9 cellular contexts compared by ENCODE assay signal in the genomic region with DNA sequence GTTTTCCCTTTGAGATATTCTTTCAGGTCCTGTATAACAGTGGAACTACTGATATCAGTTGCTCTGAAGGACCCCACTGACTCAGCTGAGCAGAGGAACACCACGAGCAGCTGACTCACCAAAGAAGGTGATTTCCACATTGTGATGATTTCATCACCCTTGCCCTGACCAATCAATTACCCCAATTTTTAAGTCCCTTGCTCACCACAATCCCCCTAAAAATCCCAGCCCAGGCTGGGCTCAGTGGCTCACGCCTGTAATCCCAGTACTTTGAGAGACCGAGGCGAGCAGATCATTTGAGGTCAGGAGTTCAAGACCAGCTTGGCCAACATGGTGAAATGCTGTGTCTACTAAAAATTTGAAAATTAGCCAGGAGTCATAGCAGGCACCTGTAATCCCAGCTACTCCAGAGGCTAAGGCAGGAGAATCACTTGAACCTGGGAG.
DNase-seq lines count a peak whose midpoint lies in the region; ATAC-seq and TF ChIP-seq lines count a peak whose summit lies in the region.
"Had no signal": no experiment of that assay in that cellular context is flagged by ENCODE, and none has a peak within 500 bp of the region (broad histone marks: within the 10 kb centered on the region; RNA-seq: fewer than 3 reads in every experiment).

No MANE protein-coding gene starts in this region.

- peaks cover 7% of the 10 kb centered on the region for H3K4me1 Mint-ChIP-seq in activated CD8-positive, alpha-beta memory T cell treated with anti-CD3 and anti-CD28 coated beads, Interleukin-2, amount 10 ng/mL, durations not matched to agents 7 days and 5 days
- peaks cover 0 to 28% (median 8%) of the 10 kb centered on the region in 4 donors for H3K4me1 Mint-ChIP-seq in naive thymus-derived CD8-positive, alpha-beta T cell

- DNase-seq in GM13977 (ENCODE audit: low spot score) = peak; percentile 34
- DNase-seq in activated CD8-positive, alpha-beta memory T cell treated with anti-CD3 and anti-CD28 coated beads, Interleukin-2, amount 10 ng/mL, durations not matched to agents 7 days and 5 days = peak; percentile 56
- no peak for DNase-seq in lower lobe of right lung
- no peak for DNase-seq in SHP77 treated with DMSO at 0.1 percent for 48 hours (lab: John Stamatoyannopoulos, UW)
- no peak for DNase-seq in naive thymus-derived CD8-positive, alpha-beta T cell
- no peak for DNase-seq in NCI-H128 (lab: John Stamatoyannopoulos, UW; ENCODE audit: unreplicated experiment)

- intact Hi-C loops in lower lobe of right lung (cut with DNase I) = no loop called here

- CTCF ChIA-PET in activated CD8-positive, alpha-beta memory T cell treated with anti-CD3 and anti-CD28 coated beads, Interleukin-2, amount 10 ng/mL, durations not matched to agents 7 days and 5 days (lab: Charles Lee) = no interaction called here

- no peaks in the 10 kb centered on the region for H3K9me3 ChIP-seq in lower lobe of right lung

- no peak overlapping the region for H3K27ac Mint-ChIP-seq in activated CD8-positive, alpha-beta memory T cell treated with anti-CD3 and anti-CD28 coated beads, Interleukin-2, amount 10 ng/mL, durations not matched to agents 7 days and 5 days
- H3K27ac Mint-ChIP-seq in naive thymus-derived CD8-positive, alpha-beta T cell = peak overlapping the region in 2 of 10 donors; percentile 27 to 49
- H3K27ac Mint-ChIP-seq: IgD-negative memory B cell had no signal

- H3K36me3 ChIP-seq in lower lobe of right lung = no peaks in the 10 kb centered on the region

- TF ChIP-seq CTCF in GM13977 (IDR thresholded peaks at IDR 0.05; ENCODE audit: extremely low read depth, insufficient read depth, missing control alignments) = no peak
- TF ChIP-seq CTCF in lower lobe of right lung (IDR thresholded peaks at IDR 0.05) = no peak

- no peaks in the 10 kb centered on the region for H3K27me3 ChIP-seq in lower lobe of right lung (ENCODE audit: low read depth)

- H3K4me3 ChIP-seq in lower lobe of right lung = no peak overlapping the region

- in situ Hi-C loops in GM13977 (cut with MboI; ENCODE audit: low pct_unique_long_range_greater_than_20kb, low sequenced_read_pairs, unreplicated experiment) = no loop called here

- H3K4me3 Mint-ChIP-seq in activated CD8-positive, alpha-beta memory T cell treated with anti-CD3 and anti-CD28 coated beads, Interleukin-2, amount 10 ng/mL, durations not matched to agents 7 days and 5 days = no peak overlapping the region
- peak overlapping the region in 1 of 10 donors; percentile 6 for H3K4me3 Mint-ChIP-seq in naive thymus-derived CD8-positive, alpha-beta T cell
- H3K4me3 Mint-ChIP-seq: IgD-negative memory B cell had no signal

- peaks cover 5% of the 10 kb centered on the region for H3K4me1 ChIP-seq in lower lobe of right lung

- POLR2A ChIA-PET in naive thymus-derived CD8-positive, alpha-beta T cell (lab: Charles Lee) = no interaction called here

- peak; percentile 64 for ATAC-seq in HG03103 (IDR thresholded peaks at IDR 0.05; ENCODE audit: low read depth, unreplicated experiment)
- peak; percentile 55 for ATAC-seq in activated CD8-positive, alpha-beta memory T cell treated with anti-CD3 and anti-CD28 coated beads, Interleukin-2, amount 10 ng/mL, durations not matched to agents 7 days and 5 days
- peak; percentile 73 to 76 for ATAC-seq in lower lobe of right lung
- ATAC-seq in naive thymus-derived CD8-positive, alpha-beta T cell = no peak
- no peak for ATAC-seq in HG03135 (IDR thresholded peaks at IDR 0.05; ENCODE audit: unreplicated experiment)

- H3K36me3 Mint-ChIP-seq in activated CD8-positive, alpha-beta memory T cell treated with anti-CD3 and anti-CD28 coated beads, Interleukin-2, amount 10 ng/mL, durations not matched to agents 7 days and 5 days = no peaks in the 10 kb centered on the region
- H3K36me3 Mint-ChIP-seq in naive thymus-derived CD8-positive, alpha-beta T cell = no peaks in the 10 kb centered on the region
- H3K36me3 Mint-ChIP-seq: IgD-negative memory B cell had no signal

- H3K27ac ChIP-seq in lower lobe of right lung = no peak overlapping the region

- peaks cover 3% of the 10 kb centered on the region for H3K27me3 Mint-ChIP-seq in activated CD8-positive, alpha-beta memory T cell treated with anti-CD3 and anti-CD28 coated beads, Interleukin-2, amount 10 ng/mL, durations not matched to agents 7 days and 5 days
- no peaks in the 10 kb centered on the region for H3K27me3 Mint-ChIP-seq in naive thymus-derived CD8-positive, alpha-beta T cell
- H3K27me3 Mint-ChIP-seq: IgD-negative memory B cell had no signal

- no peaks in the 10 kb centered on the region for H3K9me3 Mint-ChIP-seq in activated CD8-positive, alpha-beta memory T cell treated with anti-CD3 and anti-CD28 coated beads, Interleukin-2, amount 10 ng/mL, durations not matched to agents 7 days and 5 days (ENCODE audit: low read depth)
- no peaks in the 10 kb centered on the region for H3K9me3 Mint-ChIP-seq in naive thymus-derived CD8-positive, alpha-beta T cell
- H3K9me3 Mint-ChIP-seq: IgD-negative memory B cell had no signal

Comparison
In these comparisons a context has a peak if more than half of its experiments do, and no peak if none do; other contexts are left out.
1. DNase-seq: peak in GM13977 (single experiment) and activated CD8-positive, alpha-beta memory T cell treated with anti-CD3 and anti-CD28 coated beads, Interleukin-2, amount 10 ng/mL, durations not matched to agents 7 days and 5 days (single experiment); none in lower lobe of right lung (single experiment), SHP77 treated with DMSO at 0.1 percent for 48 hours (single experiment), naive thymus-derived CD8-positive, alpha-beta T cell (0 of 10) and NCI-H128 (single experiment).
2. ATAC-seq: peak in HG03103 (single experiment), activated CD8-positive, alpha-beta memory T cell treated with anti-CD3 and anti-CD28 coated beads, Interleukin-2, amount 10 ng/mL, durations not matched to agents 7 days and 5 days (single experiment) and lower lobe of right lung (2 of 2); none in naive thymus-derived CD8-positive, alpha-beta T cell (0 of 2) and HG03135 (single experiment).